Comparison of ENCODE assay signal across 21 cellular contexts in the genomic region with DNA sequence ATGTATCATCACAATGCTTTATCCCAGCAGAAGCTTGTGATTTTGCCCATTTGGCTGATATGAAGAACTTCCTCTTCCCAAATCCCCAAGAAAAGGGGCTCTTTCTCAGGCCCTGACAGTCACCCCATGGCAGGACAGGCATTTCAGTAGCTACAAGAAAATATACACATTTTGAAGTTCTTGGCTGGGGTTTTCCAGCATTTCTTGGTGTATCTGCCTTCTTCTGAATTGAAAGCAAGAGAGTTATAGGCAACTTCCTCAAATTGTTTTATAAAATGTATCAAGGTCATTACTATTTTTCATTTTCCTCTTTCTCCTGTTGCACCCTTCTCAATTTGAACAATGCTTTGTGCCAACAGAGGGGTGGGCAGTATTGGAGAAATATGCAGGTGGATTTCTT.
"Had no signal": no experiment of that assay in that cellular context is flagged by ENCODE, and none has a peak within 500 bp of the region (broad histone marks: within the 10 kb centered on the region; RNA-seq: fewer than 3 reads in every experiment).

No MANE protein-coding gene starts in this region.

- H3K9ac ChIP-seq: neural progenitor cell had no signal

- H3K27me3 Mint-ChIP-seq: activated CD8-positive, alpha-beta T cell treated with anti-CD3 and anti-CD28 coated beads for 36 hours; activated naive CD8-positive, alpha-beta T cell treated with anti-CD3 and anti-CD28 coated beads for 36 hours; activated T-helper 17 cell treated with anti-CD3 and anti-CD28 coated beads, Interleukin-2, amount 50 U/mL, for 72 hours; T-helper 17 cell had no signal

- H3K36me3 Mint-ChIP-seq: activated naive CD8-positive, alpha-beta T cell treated with anti-CD3 and anti-CD28 coated beads for 36 hours; neural progenitor cell had no signal

- H2AFZ ChIP-seq: neural progenitor cell had no signal

- H3K4me3 ChIP-seq: body of pancreas, heart left ventricle, left lung, neural progenitor cell, prostate gland, skin epidermis, thyroid gland had no signal

- H3K27ac ChIP-seq: body of pancreas, neural progenitor cell, prostate gland, skin epidermis, thyroid gland had no signal

- H3K36me3 ChIP-seq: neural progenitor cell, prostate gland, thyroid gland had no signal

- ATAC-seq: activated CD8-positive, alpha-beta T cell treated with anti-CD3 and anti-CD28 coated beads for 36 hours; activated T-helper 17 cell treated with anti-CD3 and anti-CD28 coated beads, Interleukin-2, amount 50 U/mL, for 72 hours; body of pancreas; heart left ventricle; left lung; right cardiac atrium; T-helper 17 cell; WTC11 had no signal

- H3K4me3 Mint-ChIP-seq: activated CD8-positive, alpha-beta T cell treated with anti-CD3 and anti-CD28 coated beads for 36 hours; activated naive CD8-positive, alpha-beta T cell treated with anti-CD3 and anti-CD28 coated beads for 36 hours; activated T-helper 17 cell treated with anti-CD3 and anti-CD28 coated beads, Interleukin-2, amount 50 U/mL, for 72 hours; endodermal cell; neural progenitor cell; T-helper 17 cell; WTC11 had no signal

- DNase-seq: activated CD4-positive, alpha-beta T cell treated with anti-CD3 and anti-CD28 coated beads for 4 hours; activated CD8-positive, alpha-beta T cell treated with anti-CD3 and anti-CD28 coated beads for 36 hours; activated naive CD4-positive, alpha-beta T cell; activated naive CD8-positive, alpha-beta T cell treated with anti-CD3 and anti-CD28 coated beads for 36 hours; activated T-cell treated with anti-CD3 and anti-CD28 coated beads, Interleukin-2, amount 50 U/mL, for 1 hour; amygdala; body of pancreas; endodermal cell; foreskin melanocyte; heart left ventricle; left lung; right cardiac atrium; stimulated activated CD4-positive, alpha-beta T cell treated with anti-CD3 and anti-CD28 coated beads, Interleukin-15, amount 100 ng/mL, for 24 hours; stimulated activated CD4-positive, alpha-beta T cell treated with anti-CD3 and anti-CD28 coated beads, Interleukin-2, amount 100 ng/mL, for 48 hours; T-helper 17 cell; thyroid gland had no signal

- H3K4me1 ChIP-seq: prostate gland had no signal

- H3K9me3 Mint-ChIP-seq: activated CD8-positive, alpha-beta T cell treated with anti-CD3 and anti-CD28 coated beads for 36 hours; activated naive CD8-positive, alpha-beta T cell treated with anti-CD3 and anti-CD28 coated beads for 36 hours; activated T-helper 17 cell treated with anti-CD3 and anti-CD28 coated beads, Interleukin-2, amount 50 U/mL, for 72 hours; endodermal cell; neural progenitor cell; WTC11 had no signal

- H3K4me2 ChIP-seq: neural progenitor cell had no signal

- H3K27ac Mint-ChIP-seq: activated CD8-positive, alpha-beta T cell treated with anti-CD3 and anti-CD28 coated beads for 36 hours; activated naive CD8-positive, alpha-beta T cell treated with anti-CD3 and anti-CD28 coated beads for 36 hours; activated T-helper 17 cell treated with anti-CD3 and anti-CD28 coated beads, Interleukin-2, amount 50 U/mL, for 72 hours; endodermal cell; neural progenitor cell; T-helper 17 cell; WTC11 had no signal

- H3K4me1 Mint-ChIP-seq: activated naive CD8-positive, alpha-beta T cell treated with anti-CD3 and anti-CD28 coated beads for 36 hours; activated T-helper 17 cell treated with anti-CD3 and anti-CD28 coated beads, Interleukin-2, amount 50 U/mL, for 72 hours; T-helper 17 cell; WTC11 had no signal

- H3K9me3 ChIP-seq: body of pancreas, heart left ventricle, left lung, prostate gland, thyroid gland had no signal

- H3K27me3 ChIP-seq: body of pancreas, heart left ventricle, left lung, neural progenitor cell, thyroid gland had no signal
